Comparison of ENCODE assay signal across 8 cellular contexts in the genomic region with DNA sequence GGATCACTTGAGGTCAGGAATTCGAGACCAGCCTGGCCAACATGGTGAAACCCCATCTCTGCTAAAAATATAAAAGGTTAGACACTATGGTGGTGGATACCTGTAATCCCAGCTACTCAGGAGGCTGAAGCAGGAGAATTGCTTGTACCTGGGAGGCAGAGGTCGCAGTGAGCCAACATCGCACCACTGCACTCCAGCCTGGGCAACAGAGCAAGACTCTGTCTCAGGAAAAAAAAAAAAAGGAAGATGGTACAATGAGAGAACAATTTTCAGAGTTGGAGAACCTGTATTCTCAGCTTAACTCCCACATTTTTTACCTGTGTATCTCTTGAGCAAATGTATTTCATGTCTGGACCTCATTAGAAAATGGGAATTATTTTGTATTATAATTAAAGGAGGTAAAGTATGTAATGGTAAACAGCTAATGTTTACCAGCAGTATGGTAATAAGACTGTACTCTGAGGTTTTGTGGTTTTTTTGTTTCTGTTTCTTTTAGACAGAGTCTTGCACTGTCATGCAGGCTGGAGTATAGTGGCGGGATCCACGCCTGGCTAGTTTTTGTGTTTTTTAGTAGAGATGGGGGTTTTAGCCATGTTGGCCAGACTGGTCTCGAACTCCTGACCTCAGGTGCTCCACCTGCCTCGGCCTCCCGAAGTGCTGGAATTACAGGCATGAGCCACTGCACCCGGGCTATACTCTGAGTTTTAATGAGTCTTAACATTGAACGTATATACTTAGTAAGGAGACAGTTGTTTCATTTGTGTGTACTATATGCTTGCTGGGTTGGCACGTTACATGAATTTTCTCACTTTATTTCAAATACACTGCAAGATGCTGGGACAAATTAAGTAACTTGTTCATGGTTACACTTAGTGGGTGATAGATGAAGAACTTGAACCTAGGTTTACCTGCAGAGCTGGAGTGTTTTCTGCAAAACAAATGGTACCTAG. TPM values are rescaled to one million over a fixed set of nuclear protein-coding genes. Genes with fewer than 3 reads are reported as not detected.
A peak's percentile ranks its signal among the peaks of the same experiment; 100 is the strongest.
DNase-seq lines count a peak whose midpoint lies in the region; ATAC-seq and TF ChIP-seq lines count a peak whose summit lies in the region.

No MANE protein-coding gene starts in this region.

- no peaks in the 10 kb centered on the region for H3K27me3 Mint-ChIP-seq in memory B cell

- H3K36me3 ChIP-seq in KMS-11 (ENCODE audit: insufficient read depth), result peaks cover 5% of the 10 kb centered on the region; the same call in 1 of the 2 replicates
- H3K36me3 ChIP-seq in left ventricle myocardium inferior, result peaks cover 6% of the 10 kb centered on the region

- H3K9me3 ChIP-seq in left ventricle myocardium inferior (replicated peaks), result no peaks in the 10 kb centered on the region

- peak overlapping the region; percentile 92 for H3K27ac ChIP-seq in KMS-11
- H3K27ac ChIP-seq in left ventricle myocardium inferior (replicated peaks), result no peak overlapping the region

- DNase-seq in memory B cell (ENCODE audit: low spot score in 2 of 2) (peak; percentile 26 to 32), dermis blood vessel endothelial cell (no peak), foreskin melanocyte (no peak), mesenteric fat pad (ENCODE audit: low spot score) (no peak), left ventricle myocardium inferior (no peak)

- H3K9me3 Mint-ChIP-seq in memory B cell, result no peaks in the 10 kb centered on the region

- peak overlapping the region; percentile 32 for H3K27ac Mint-ChIP-seq in memory B cell

- ATAC-seq in GM18858 (IDR thresholded peaks at IDR 0.05; ENCODE audit: unreplicated experiment) (peak; percentile 98), GM21786 (IDR thresholded peaks at IDR 0.05; ENCODE audit: unreplicated experiment) (peak; percentile 94), memory B cell (ENCODE audit: low read depth) (peak; percentile 93)

- peaks cover 100% of the 10 kb centered on the region for H3K79me2 ChIP-seq in KMS-11 (ENCODE audit: insufficient read depth, low read depth)

- H2AFZ ChIP-seq in KMS-11 (ENCODE audit: low read depth), result no peak overlapping the region

- H3K4me3 ChIP-seq in KMS-11 (IDR thresholded peaks at IDR 0.05; ENCODE audit: insufficient read depth, low read depth, low read length) (no peak overlapping the region), left ventricle myocardium inferior (no peak overlapping the region)

- H3K9ac ChIP-seq in KMS-11, result peak overlapping the region; percentile 51; the same call in 1 of the 2 replicates

- peaks cover 40% of the 10 kb centered on the region for H3K4me1 Mint-ChIP-seq in memory B cell

- H4K20me1 ChIP-seq in KMS-11 (ENCODE audit: insufficient read depth), result 0 out of 2 replicates have a peak, but pooled peaks cover 4% of the 10 kb centered on the region

- H3K27me3 ChIP-seq in KMS-11 (ENCODE audit: insufficient read depth, low read depth), result no peaks in the 10 kb centered on the region
- no peaks in the 10 kb centered on the region for H3K27me3 ChIP-seq in left ventricle myocardium inferior (ENCODE audit: low read depth)

- intact Hi-C loops in left ventricle myocardium inferior (cut with micrococcal nuclease), result no loop called here

- H3K36me3 Mint-ChIP-seq in memory B cell, result peaks cover 14% of the 10 kb centered on the region

- H3K4me2 ChIP-seq in KMS-11, result peak overlapping the region; percentile 64

- peak overlapping the region; percentile 32 for H3K4me3 Mint-ChIP-seq in memory B cell

- H3K4me1 ChIP-seq in KMS-11 (ENCODE audit: low read depth, poor library complexity, severe bottlenecking), result peaks cover 84% of the 10 kb centered on the region
- peaks cover 45% of the 10 kb centered on the region for H3K4me1 ChIP-seq in left ventricle myocardium inferior

- TF ChIP-seq CTCF in KMS-11 (conservative IDR thresholded peaks at IDR 0.05; ENCODE audit: low read depth, low read length) (no peak), left ventricle myocardium inferior (IDR thresholded peaks at IDR 0.05; ENCODE audit: borderline replicate concordance) (no peak)

RNA-seq across cellular contexts. Expression of a gene that starts 16.2 kb away (rescaled TPM):
- total RNA-seq in dermis blood vessel endothelial cell (88.9 and 99.9 TPM in 2 replicates), mesenteric fat pad (33.6 TPM), left ventricle myocardium inferior (14.1 TPM)

Comparison
In these comparisons a context has a peak if more than half of its experiments do, and no peak if none do; other contexts are left out.
1. DNase-seq: peak in memory B cell (2 of 2); none in dermis blood vessel endothelial cell (single experiment), foreskin melanocyte (single experiment), mesenteric fat pad (single experiment) and left ventricle myocardium inferior (single experiment).
2. Peak in every context shown above with its lines, with median percentiles within 50 percentile points of each other: ATAC-seq.